ENCODE assay signal across 8 cellular contexts in genomic region chr12:48973992-48974673, GRCh38. TPM values are rescaled to one million over a fixed set of nuclear protein-coding genes. Genes with fewer than 3 reads are reported as not detected.
DNase-seq lines count a peak whose midpoint lies in the region; ATAC-seq and TF ChIP-seq lines count a peak whose summit lies in the region.

No MANE protein-coding gene starts in this region.

- H3K27ac ChIP-seq in spleen: no peak overlapping the region

- no peak overlapping the region for H3K4me3 ChIP-seq in spleen

- H3K27ac Mint-ChIP-seq in activated CD4-positive, alpha-beta memory T cell treated with anti-CD3 and anti-CD28 coated beads for 36 hours: no peak overlapping the region

- peaks cover 54% of the 10 kb centered on the region for H3K4me1 Mint-ChIP-seq in activated CD4-positive, alpha-beta memory T cell treated with anti-CD3 and anti-CD28 coated beads for 36 hours (ENCODE audit: low read depth)

- peaks cover 23 to 70% (median 56%) of the 10 kb centered on the region in 6 donors for H3K4me1 ChIP-seq in spleen

- TF ChIP-seq CTCF in GM12874 (IDR thresholded peaks at IDR 0.05; ENCODE audit: insufficient read depth, low read depth, low read length): peak; percentile 74
- TF ChIP-seq CTCF in spleen (IDR thresholded peaks at IDR 0.05 in 8 of 11, conservative IDR thresholded peaks at IDR 0.05 in 3 of 11): peak in 9 of 11 experiments; percentile 33 to 78 (median 62)

- POLR2A ChIA-PET in activated CD4-positive, alpha-beta memory T cell treated with anti-CD3 and anti-CD28 coated beads for 36 hours (lab: Charles Lee): no interaction called here

- ATAC-seq in Right ventricle myocardium inferior (peak; percentile 74), HG03439 (IDR thresholded peaks at IDR 0.05; ENCODE audit: unreplicated experiment) (no peak)

- H3K27me3 ChIP-seq in spleen (replicated peaks in 1 of 7): peaks cover 9 to 99% (median 79%) of the 10 kb centered on the region in 7 donors

- H3K36me3 ChIP-seq in spleen: no peaks in the 10 kb centered on the region

- no peaks in the 10 kb centered on the region for H3K36me3 Mint-ChIP-seq in activated CD4-positive, alpha-beta memory T cell treated with anti-CD3 and anti-CD28 coated beads for 36 hours

- peak; percentile 57 for DNase-seq in activated CD4-positive, alpha-beta memory T cell treated with anti-CD3 and anti-CD28 coated beads for 36 hours
- DNase-seq in Right ventricle myocardium inferior (ENCODE audit: missing footprints) (no peak), spleen (no peak), RPMI8226 (no peak), NCI-H2196 (lab: John Stamatoyannopoulos, UW; ENCODE audit: unreplicated experiment) (no peak), NCI-H524 treated with DMSO at 0.1 percent for 48 hours (lab: John Stamatoyannopoulos, UW) (no peak)

- CTCF ChIA-PET in activated CD4-positive, alpha-beta memory T cell treated with anti-CD3 and anti-CD28 coated beads for 36 hours (lab: Charles Lee): interaction anchor here (0.6 to 15.5 kb wide), 7 partner anchors 8 to 121 kb away, joined by 3 to 202 read pairs (median 4); partner anchors contain the start of genes ARF3, DDX23 and WNT1

- no peak overlapping the region for H3K4me3 Mint-ChIP-seq in activated CD4-positive, alpha-beta memory T cell treated with anti-CD3 and anti-CD28 coated beads for 36 hours

- H3K9me3 ChIP-seq in spleen: no peaks in the 10 kb centered on the region

- peaks cover 57% of the 10 kb centered on the region for H3K27me3 Mint-ChIP-seq in activated CD4-positive, alpha-beta memory T cell treated with anti-CD3 and anti-CD28 coated beads for 36 hours

- intact Hi-C loops in activated CD4-positive, alpha-beta memory T cell treated with anti-CD3 and anti-CD28 coated beads for 36 hours (cut with micrococcal nuclease): no loop called here
- intact Hi-C loops in Right ventricle myocardium inferior (cut with DNase I): no loop called here
- intact Hi-C loops in spleen (cut with DNase I; ENCODE audit: low total_unique reads): no loop called here

- H3K9me3 Mint-ChIP-seq in activated CD4-positive, alpha-beta memory T cell treated with anti-CD3 and anti-CD28 coated beads for 36 hours: no peaks in the 10 kb centered on the region

- 12 to 25% (median 17%) methylated on average over 17 of the region's 17 CpGs for WGBS in spleen, 5 donors

- TF ChIP-seq POLR2A in spleen (IDR thresholded peaks at IDR 0.05): no peak

RNA-seq across cellular contexts. Expression of gene WNT10B, which starts 2.6 kb away (rescaled TPM):
- total RNA-seq in activated CD4-positive, alpha-beta memory T cell treated with anti-CD3 and anti-CD28 coated beads for 36 hours: under 1 TPM; 0.10 to 0.21 TPM
- total RNA-seq in Right ventricle myocardium inferior (0.43 TPM), spleen (1 to 10 TPM in 6 of 7 donors, under 1 TPM in 1; 0.59 to 2.9 (median 2.0) TPM)
- polyA plus RNA-seq in spleen: 1 to 10 TPM; 2.5 to 5.4 (median 4.6) TPM

RNA-seq across cellular contexts. Expression of gene WNT1, which starts 4.0 kb away (rescaled TPM):
- total RNA-seq in activated CD4-positive, alpha-beta memory T cell treated with anti-CD3 and anti-CD28 coated beads for 36 hours: not detected
- total RNA-seq in Right ventricle myocardium inferior (not detected), spleen (under 1 TPM in 3 of 7 donors, not detected in 4; 0.23 to 0.52 (median 0.41) TPM)
- polyA plus RNA-seq in spleen: under 1 TPM in 1 of 3 donors, not detected in 2; 0.06 TPM

RNA-seq across cellular contexts. Expression of gene ARF3, which starts 16.8 kb away (rescaled TPM):
- 100 to 1,000 TPM; 110 to 121 TPM for total RNA-seq in activated CD4-positive, alpha-beta memory T cell treated with anti-CD3 and anti-CD28 coated beads for 36 hours
- total RNA-seq in Right ventricle myocardium inferior: 49.6 TPM
- total RNA-seq in spleen: 100 to 1,000 TPM in 4 of 7 donors, 10 to 100 TPM in 3; 66.8 to 152 (median 125) TPM
- 10 to 100 TPM; 22.2 to 54.1 (median 31.2) TPM for polyA plus RNA-seq in spleen

RNA-seq across cellular contexts. Expression of gene DDN, which starts 25.0 kb away (rescaled TPM):
- under 1 TPM; 0.22 to 0.26 TPM for total RNA-seq in activated CD4-positive, alpha-beta memory T cell treated with anti-CD3 and anti-CD28 coated beads for 36 hours
- total RNA-seq in Right ventricle myocardium inferior (0.49 TPM), spleen (1 to 10 TPM in 1 of 7 donors, under 1 TPM in 5, not detected in 1; 0.15 to 2.0 (median 0.40) TPM)
- under 1 TPM; 0.09 to 0.64 (median 0.42) TPM for polyA plus RNA-seq in spleen

RNA-seq across cellular contexts. Expression of gene PRKAG1, which starts 44.4 kb away (rescaled TPM):
- 10 to 100 TPM; 52.0 to 55.8 TPM for total RNA-seq in activated CD4-positive, alpha-beta memory T cell treated with anti-CD3 and anti-CD28 coated beads for 36 hours
- total RNA-seq in Right ventricle myocardium inferior (93.8 TPM), spleen (10 to 100 TPM; 40.2 to 47.2 (median 44.6) TPM)
- 10 to 100 TPM; 34.1 to 41.4 (median 39.8) TPM for polyA plus RNA-seq in spleen
